Comparison of ENCODE assay signal across 1 cellular context in genomic region chr4:113826431-113826830, GRCh38.
TF ChIP-seq lines count a peak whose summit lies in the region.

No MANE protein-coding gene starts in this region.

TF ChIP-seq in HepG2, 621 proteins besides CTCF, POLR2A, EP300 and RAD21 (continued from another document):
- TF ChIP-seq AGO1 (IDR thresholded peaks at IDR 0.05; ENCODE audit: low read depth, low read length, poor library complexity, severe bottlenecking) (no peak), KDM3A (CRISPR knock-in tag; IDR thresholded peaks at IDR 0.05; ENCODE audit: low read depth) (no peak), ZNF563 (CRISPR knock-in tag; IDR thresholded peaks at IDR 0.05) (no peak), ZSCAN9 (CRISPR knock-in tag; IDR thresholded peaks at IDR 0.05; ENCODE audit: borderline replicate concordance) (no peak), NFE2L1 (CRISPR knock-in tag; IDR thresholded peaks at IDR 0.05; ENCODE audit: borderline replicate concordance) (no peak), RFX5 (IDR thresholded peaks at IDR 0.05; ENCODE audit: low read depth, low read length) (no peak)
